In genomic region chr6:1625926-1626413, GRCh38 we compare ENCODE assay signal across 22 cellular contexts. TPM values are rescaled to one million over a fixed set of nuclear protein-coding genes. Genes with fewer than 3 reads are reported as not detected.
DNase-seq lines count a peak whose midpoint lies in the region; ATAC-seq and TF ChIP-seq lines count a peak whose summit lies in the region.
"Had no signal": no experiment of that assay in that cellular context is flagged by ENCODE, and none has a peak within 500 bp of the region (broad histone marks: within the 10 kb centered on the region; RNA-seq: fewer than 3 reads in every experiment).

No MANE protein-coding gene starts in this region.

- peaks cover 12% of the 10 kb centered on the region for H3K36me3 Mint-ChIP-seq in activated naive CD4-positive, alpha-beta T cell treated with anti-CD3 and anti-CD28 coated beads, Interleukin-2, amount 50 U/mL, for 24 hours
- H3K36me3 Mint-ChIP-seq in central memory CD8-positive, alpha-beta T cell (ENCODE audit: insufficient read depth): peaks cover 7% of the 10 kb centered on the region
- no peaks in the 10 kb centered on the region for H3K36me3 Mint-ChIP-seq in mesothelial cell of epicardium

- H3K27ac Mint-ChIP-seq in activated naive CD4-positive, alpha-beta T cell treated with anti-CD3 and anti-CD28 coated beads, Interleukin-2, amount 50 U/mL, for 24 hours: no peak overlapping the region
- no peak overlapping the region for H3K27ac Mint-ChIP-seq in central memory CD8-positive, alpha-beta T cell (ENCODE audit: low read depth)
- peak overlapping the region; percentile 76 for H3K27ac Mint-ChIP-seq in mesothelial cell of epicardium
- H3K27ac Mint-ChIP-seq: activated CD4-positive, alpha-beta T cell treated with anti-CD3 and anti-CD28 coated beads, Interleukin-2, amount 10 ng/mL, durations not matched to agents 24 days and 14 days; activated naive CD4-positive, alpha-beta T cell treated with anti-CD3 and anti-CD28 coated beads, Interleukin-2, amount 50 U/mL, for 72 hours had no signal

- H3K9me3 Mint-ChIP-seq in activated naive CD4-positive, alpha-beta T cell treated with anti-CD3 and anti-CD28 coated beads, Interleukin-2, amount 50 U/mL, for 24 hours: no peaks in the 10 kb centered on the region
- no peaks in the 10 kb centered on the region for H3K9me3 Mint-ChIP-seq in central memory CD8-positive, alpha-beta T cell
- no peaks in the 10 kb centered on the region for H3K9me3 Mint-ChIP-seq in mesothelial cell of epicardium
- H3K9me3 Mint-ChIP-seq: activated CD4-positive, alpha-beta T cell treated with anti-CD3 and anti-CD28 coated beads, Interleukin-2, amount 10 ng/mL, durations not matched to agents 24 days and 14 days; activated naive CD4-positive, alpha-beta T cell treated with anti-CD3 and anti-CD28 coated beads, Interleukin-2, amount 50 U/mL, for 72 hours had no signal

- TF ChIP-seq EP300 in tibial nerve (IDR thresholded peaks at IDR 0.05): peak in 1 of 2 donors; percentile 49

- peaks cover 15% of the 10 kb centered on the region for H3K4me1 Mint-ChIP-seq in activated naive CD4-positive, alpha-beta T cell treated with anti-CD3 and anti-CD28 coated beads, Interleukin-2, amount 50 U/mL, for 24 hours
- peaks cover 10% of the 10 kb centered on the region for H3K4me1 Mint-ChIP-seq in central memory CD8-positive, alpha-beta T cell
- H3K4me1 Mint-ChIP-seq in mesothelial cell of epicardium: peaks cover 77% of the 10 kb centered on the region

- H3K4me3 ChIP-seq in tibial nerve: peak overlapping the region in 2 of 4 donors; percentile 52 to 67
- H3K4me3 ChIP-seq in thyroid gland (replicated peaks in 1 of 3): no peak overlapping the region

- H3K4me3 Mint-ChIP-seq in activated naive CD4-positive, alpha-beta T cell treated with anti-CD3 and anti-CD28 coated beads, Interleukin-2, amount 50 U/mL, for 24 hours: peak overlapping the region; percentile 57
- H3K4me3 Mint-ChIP-seq in central memory CD8-positive, alpha-beta T cell: peak overlapping the region; percentile 0
- peak overlapping the region; percentile 78 for H3K4me3 Mint-ChIP-seq in mesothelial cell of epicardium

- no peaks in the 10 kb centered on the region for H3K9me3 ChIP-seq in tibial nerve
- H3K9me3 ChIP-seq in thyroid gland: no peaks in the 10 kb centered on the region
- H3K9me3 ChIP-seq: gastroesophageal sphincter, SK-N-SH, transverse colon had no signal

- H3K27me3 ChIP-seq in tibial nerve (peaks cover 0 to 85% of the 10 kb centered on the region in 2 donors), thyroid gland (no peaks in the 10 kb centered on the region)

- intact Hi-C loops in thyroid gland (cut with DNase I): no loop called here

- H3K27ac ChIP-seq in tibial nerve (peak overlapping the region; percentile 16 to 93 (median 83)), thyroid gland (no peak overlapping the region)
- H3K27ac ChIP-seq: cardiac muscle cell, transverse colon had no signal

- DNase-seq in activated naive CD4-positive, alpha-beta T cell treated with Interleukin-2 at 50 U/mL for 16 hours: no peak
- no peak for DNase-seq in central memory CD8-positive, alpha-beta T cell (ENCODE audit: low spot score in 2 of 2)
- DNase-seq in mesothelial cell of epicardium (ENCODE audit: low spot score in 2 of 2, unreplicated experiment in 2 of 2) (no peak), tibial nerve (ENCODE audit: low spot score in 2 of 2) (no peak), thyroid gland (no peak), NCI-H146 (lab: John Stamatoyannopoulos, UW) (no peak)
- DNase-seq in NK-92 treated with Interleukin-12 subunit alpha and Interleukin-12 subunit beta, amount 100 ng/mL, for 24 hours (lab: John Stamatoyannopoulos, UW): no peak
- DNase-seq: 8988T; activated CD4-positive, alpha-beta T cell treated with anti-CD3 and anti-CD28 coated beads, Interleukin-2, amount 10 ng/mL, durations not matched to agents 24 days and 14 days; C1 segment of cervical spinal cord; DMS79 treated with DMSO at 0.1 percent for 48 hours; NCI-H1092 treated with DMSO at 0.1 percent for 48 hours; NCI-H2171; nucleus accumbens; SK-N-SH; stimulated activated CD4-positive, alpha-beta T cell treated with anti-CD3 and anti-CD28 coated beads, Interleukin-4, amount 100 ng/mL, for 4 hours; transverse colon had no signal

- WGBS in tibial nerve, 2 donors: 28 to 33% methylated on average over 10 of the region's 10 CpGs
- 71 to 78% methylated on average over 10 of the region's 10 CpGs for WGBS in thyroid gland, 2 donors

- peaks cover 47% of the 10 kb centered on the region for H3K27me3 Mint-ChIP-seq in activated naive CD4-positive, alpha-beta T cell treated with anti-CD3 and anti-CD28 coated beads, Interleukin-2, amount 50 U/mL, for 24 hours
- H3K27me3 Mint-ChIP-seq in central memory CD8-positive, alpha-beta T cell: peaks cover 85% of the 10 kb centered on the region
- peaks cover 67% of the 10 kb centered on the region for H3K27me3 Mint-ChIP-seq in mesothelial cell of epicardium (ENCODE audit: low read depth)

- TF ChIP-seq CTCF in mesothelial cell of epicardium (IDR thresholded peaks at IDR 0.05; ENCODE audit: unreplicated experiment): no peak
- no peak for TF ChIP-seq CTCF in tibial nerve (IDR thresholded peaks at IDR 0.05)
- no peak for TF ChIP-seq CTCF in thyroid gland (IDR thresholded peaks at IDR 0.05)

- H3K4me1 ChIP-seq in tibial nerve (peaks cover 0 to 55% (median 8%) of the 10 kb centered on the region in 4 donors), thyroid gland (peaks cover 3 to 6% of the 10 kb centered on the region in 2 donors)

- ATAC-seq in central memory CD8-positive, alpha-beta T cell (replicated peaks; ENCODE audit: extremely low read depth, poor library complexity, severe bottlenecking): no peak
- ATAC-seq: activated naive CD4-positive, alpha-beta T cell treated with anti-CD3 and anti-CD28 coated beads, Interleukin-2, amount 50 U/mL, for 72 hours; gastroesophageal sphincter; Panc1 had no signal

- peaks cover 0 to 4% (median 0%) of the 10 kb centered on the region in 3 donors for H3K36me3 ChIP-seq in tibial nerve
- H3K36me3 ChIP-seq in thyroid gland: no peaks in the 10 kb centered on the region
- H3K36me3 ChIP-seq: cardiac muscle cell, gastroesophageal sphincter, transverse colon had no signal

- TF ChIP-seq POLR2A in tibial nerve (IDR thresholded peaks at IDR 0.05): no peak
- no peak for TF ChIP-seq POLR2A in thyroid gland (IDR thresholded peaks at IDR 0.05)

RNA-seq across cellular contexts. Expression of gene FOXC1, which starts 16.3 kb away (rescaled TPM):
- 49.8 to 52.2 TPM (median 50.5 TPM) in 3 replicates for total RNA-seq in mesothelial cell of epicardium
- 10 to 100 TPM; 36.0 to 53.7 (median 50.2) TPM for total RNA-seq in tibial nerve
- 1 to 10 TPM; 3.8 to 8.1 (median 5.5) TPM for total RNA-seq in thyroid gland

Comparison
In these comparisons a context has a peak if more than half of its experiments do, and no peak if none do; other contexts are left out.
1. H3K4me3 Mint-ChIP-seq: peak in every context shown above with its lines; median percentile 78 in mesothelial cell of epicardium; 57 in activated naive CD4-positive, alpha-beta T cell treated with anti-CD3 and anti-CD28 coated beads, Interleukin-2, amount 50 U/mL, for 24 hours; 0 in central memory CD8-positive, alpha-beta T cell.
2. H3K27ac ChIP-seq: peak in tibial nerve (4 of 4); none in thyroid gland (0 of 3).